Comparison of ENCODE assay signal across 1 cellular context in the genomic region with DNA sequence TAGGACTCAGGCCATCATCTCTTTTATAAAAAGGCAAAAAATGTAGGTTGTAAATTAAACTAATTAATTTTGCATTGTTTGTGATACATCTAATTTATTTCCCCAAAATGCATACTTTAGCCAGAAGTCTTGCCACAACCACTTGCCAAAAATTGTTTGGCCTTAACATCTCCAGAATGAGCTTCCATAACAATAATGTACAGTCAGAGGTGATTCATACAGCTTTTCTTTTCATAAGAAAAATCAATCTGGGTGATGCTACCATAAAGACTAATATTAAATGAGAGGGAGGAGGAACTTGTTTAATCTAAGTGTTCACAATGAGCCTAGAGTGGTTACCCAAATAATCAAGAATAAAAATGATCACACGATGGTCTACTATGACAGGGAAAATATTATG.
TF ChIP-seq lines count a peak whose summit lies in the region.

No MANE protein-coding gene starts in this region.

TF ChIP-seq in HepG2, 621 proteins besides CTCF, POLR2A, EP300 and RAD21:
- no peak for TF ChIP-seq PBX3 (CRISPR knock-in tag; IDR thresholded peaks at IDR 0.05; ENCODE audit: borderline replicate concordance)
- no peak for TF ChIP-seq SMAD9 (CRISPR knock-in tag; IDR thresholded peaks at IDR 0.05)
- TF ChIP-seq, protein P1, sequence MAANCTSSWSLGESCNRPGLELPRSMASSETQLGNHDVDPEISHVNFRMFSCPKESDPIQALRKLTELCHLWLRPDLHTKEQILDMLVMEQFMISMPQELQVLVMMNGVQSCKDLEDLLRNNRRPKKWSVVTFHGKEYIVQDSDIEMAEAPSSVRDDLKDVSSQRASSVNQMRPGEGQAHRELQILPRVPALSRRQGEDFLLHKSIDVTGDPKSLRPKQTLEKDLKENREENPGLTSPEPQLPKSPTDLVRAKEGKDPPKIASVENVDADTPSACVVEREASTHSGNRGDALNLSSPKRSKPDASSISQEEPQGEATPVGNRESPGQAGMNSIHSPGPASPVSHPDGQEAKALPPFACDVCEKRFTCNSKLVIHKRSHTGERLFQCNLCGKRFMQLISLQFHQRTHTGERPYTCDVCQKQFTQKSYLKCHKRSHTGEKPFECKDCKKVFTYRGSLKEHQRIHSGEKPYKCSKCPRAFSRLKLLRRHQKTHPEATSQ (CRISPR knock-in tag; IDR thresholded peaks at IDR 0.05; ENCODE audit: borderline replicate concordance), result no peak
- no peak for TF ChIP-seq IKZF4 (CRISPR knock-in tag; IDR thresholded peaks at IDR 0.05; ENCODE audit: borderline replicate concordance, low read depth, not compliant biosample characterization)
- no peak for TF ChIP-seq ZNF800 (CRISPR knock-in tag; IDR thresholded peaks at IDR 0.05)
- TF ChIP-seq HDAC6 (IDR thresholded peaks at IDR 0.05; ENCODE audit: low read depth, low read length), result no peak
- TF ChIP-seq ZNF136 (CRISPR knock-in tag; IDR thresholded peaks at IDR 0.05; ENCODE audit: low read depth), result no peak
- TF ChIP-seq NONO (IDR thresholded peaks at IDR 0.05), result no peak
- no peak for TF ChIP-seq NONO (CRISPR knock-in tag; conservative IDR thresholded peaks at IDR 0.05)
- no peak for TF ChIP-seq ZSCAN22 (CRISPR knock-in tag; IDR thresholded peaks at IDR 0.05)
